In the genomic region with DNA sequence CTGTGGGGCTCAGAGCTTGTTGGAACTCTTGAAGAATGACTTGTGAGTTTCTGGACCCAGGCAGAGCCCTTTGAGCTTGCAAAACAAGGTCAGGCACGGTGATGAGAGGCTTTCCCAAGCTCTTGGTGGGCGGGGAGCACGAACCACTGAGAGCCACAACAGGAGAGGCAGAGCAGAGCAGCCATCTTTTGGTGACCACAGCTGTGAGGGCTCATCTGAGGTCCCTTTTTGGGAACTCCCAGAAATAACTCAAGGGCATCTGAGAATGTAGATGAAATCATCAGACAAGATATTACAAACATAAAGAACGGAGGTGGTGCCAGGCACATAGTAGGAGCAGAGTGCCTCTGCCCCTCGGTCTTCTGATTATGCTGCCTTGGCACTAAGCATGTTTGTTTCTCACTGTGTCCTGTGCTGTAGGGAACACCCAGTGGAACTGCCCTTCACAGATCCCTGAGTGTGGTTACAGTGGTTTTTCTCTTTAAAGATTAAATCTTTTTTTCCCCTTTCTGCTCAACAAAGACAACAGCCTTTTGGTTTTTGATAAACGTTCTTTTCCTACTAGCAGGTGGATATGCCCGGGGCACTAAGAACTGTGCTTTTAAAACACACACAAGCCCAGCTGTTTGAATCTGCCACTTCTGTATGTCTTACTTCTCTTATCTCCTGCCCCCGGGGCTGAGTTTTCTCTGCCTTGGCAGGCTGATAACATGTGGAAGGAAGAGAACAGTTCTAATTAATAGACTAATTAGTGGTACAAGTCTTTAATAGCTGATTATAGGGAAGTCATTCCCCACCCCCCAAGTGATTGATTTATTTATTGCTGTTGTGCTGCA, we compare ENCODE assay signal across 8 cellular contexts. TPM values are rescaled to one million over a fixed set of nuclear protein-coding genes. Genes with fewer than 3 reads are reported as not detected.
A peak's percentile ranks its signal among the peaks of the same experiment; 100 is the strongest.
DNase-seq lines count a peak whose midpoint lies in the region; ATAC-seq and TF ChIP-seq lines count a peak whose summit lies in the region.

No MANE protein-coding gene starts in this region.

- no peak overlapping the region for H4K91ac ChIP-seq in neuronal stem cell (ENCODE audit: low read depth, low read length, poor library complexity)

- H3K79me1 ChIP-seq in neuronal stem cell (ENCODE audit: low read depth, low read length) (no peaks in the 10 kb centered on the region), mesendoderm (ENCODE audit: low read length) (no peaks in the 10 kb centered on the region)

- H3K4me1 ChIP-seq in neuronal stem cell (ENCODE audit: control insufficient read depth in 2 of 2, insufficient read depth in 1 of 2, low read depth in 1 of 2, low read length in 2 of 2) (no peaks in the 10 kb centered on the region), mesendoderm (ENCODE audit: control insufficient read depth, low read depth, low read length) (no peaks in the 10 kb centered on the region)

- H2BK12ac ChIP-seq in neuronal stem cell (ENCODE audit: low read length) = no peak overlapping the region

- H3K18ac ChIP-seq in neuronal stem cell (ENCODE audit: low read length) = no peak overlapping the region
- H3K18ac ChIP-seq in mesendoderm (ENCODE audit: low read length) = no peak overlapping the region

- H3K36me3 ChIP-seq in neuronal stem cell (replicated peaks in 1 of 2; ENCODE audit: control insufficient read depth in 2 of 2, insufficient read depth in 2 of 2, low read length in 2 of 2) (no peaks in the 10 kb centered on the region), mesendoderm (ENCODE audit: control insufficient read depth, insufficient read depth, low read length) (no peaks in the 10 kb centered on the region)

- H3K79me2 ChIP-seq in mesendoderm (ENCODE audit: control insufficient read depth, insufficient read depth, low read length) = no peaks in the 10 kb centered on the region

- H3K9me3 ChIP-seq in neuronal stem cell (replicated peaks in 1 of 2; ENCODE audit: control insufficient read depth in 2 of 2, insufficient read depth in 1 of 2, low read depth in 1 of 2, low read length in 2 of 2) = no peaks in the 10 kb centered on the region

- ATAC-seq in HG03025 (IDR thresholded peaks at IDR 0.05; ENCODE audit: low FRiP score, unreplicated experiment) (no peak), HG02759 (IDR thresholded peaks at IDR 0.05; ENCODE audit: unreplicated experiment) (no peak)

- H2BK15ac ChIP-seq in neuronal stem cell (ENCODE audit: low read length) (no peak overlapping the region), mesendoderm (replicated peaks; ENCODE audit: low read depth) (no peak overlapping the region)

- no peak overlapping the region for H4K5ac ChIP-seq in mesendoderm (ENCODE audit: low read length)

- DNase-seq in GM13976 (ENCODE audit: low spot score) = peak; percentile 44
- peak; percentile 26 for DNase-seq in NCI-H146 (lab: John Stamatoyannopoulos, UW)
- DNase-seq in activated effector memory CD4-positive, alpha-beta T cell treated with Interleukin-2 at 50 U/mL for 16 hours = peak; percentile 24
- DNase-seq in neuronal stem cell (ENCODE audit: low spot score) = no peak
- no peak for DNase-seq in NCI-H82 treated with DMSO at 0.1 percent for 48 hours (lab: John Stamatoyannopoulos, UW; ENCODE audit: unreplicated experiment)
- no peak for DNase-seq in mesendoderm

- no CpG with 5 or more reads among the region's 8 CpGs for WGBS in neuronal stem cell (ENCODE audit: extremely low coverage in 2 of 2, insufficient read length in 2 of 2, insufficient replicate concordance in 1 of 2), 2 donors
- WGBS in mesendoderm (ENCODE audit: extremely low coverage, insufficient coverage, low lambda C conversion rate) = no CpG with 5 or more reads among the region's 8 CpGs

- H3K4me2 ChIP-seq in neuronal stem cell (ENCODE audit: insufficient read depth, low read length, poor library complexity, severe bottlenecking) (no peak overlapping the region), mesendoderm (ENCODE audit: low read length) (no peak overlapping the region)

- H3K56ac ChIP-seq in mesendoderm (ENCODE audit: low read length) = no peak overlapping the region

- no peak overlapping the region for H3K9ac ChIP-seq in neuronal stem cell (ENCODE audit: low read depth, low read length, poor library complexity)
- no peak overlapping the region for H3K9ac ChIP-seq in mesendoderm (ENCODE audit: low read length)

- H2BK120ac ChIP-seq in neuronal stem cell (ENCODE audit: low read depth, low read length) = no peak overlapping the region
- no peak overlapping the region for H2BK120ac ChIP-seq in mesendoderm (ENCODE audit: low read depth, low read length)

- H3K14ac ChIP-seq in neuronal stem cell (ENCODE audit: low read length) = no peak overlapping the region

- no peak overlapping the region for H3K4me3 ChIP-seq in neuronal stem cell (ENCODE audit: low read length in 2 of 2)
- no peak overlapping the region for H3K4me3 ChIP-seq in mesendoderm (ENCODE audit: low read length)

- H3K27ac ChIP-seq in neuronal stem cell (replicated peaks; ENCODE audit: low read length) (no peak overlapping the region), mesendoderm (ENCODE audit: low read depth, low read length) (no peak overlapping the region)

- H2AK5ac ChIP-seq in neuronal stem cell (ENCODE audit: low read depth, low read length) (no peak overlapping the region), mesendoderm (ENCODE audit: low read length) (no peak overlapping the region)

- H2AFZ ChIP-seq in neuronal stem cell (ENCODE audit: low read length) = peak overlapping the region; percentile 52

- in situ Hi-C loops in GM13976 (cut with MboI; ENCODE audit: low sequenced_read_pairs, unreplicated experiment) = no loop called here

- peaks cover 0 to 38% (median 13%) of the 10 kb centered on the region in 3 experiments for H3K27me3 ChIP-seq in neuronal stem cell (ENCODE audit: control insufficient read depth in 3 of 3, insufficient read depth in 3 of 3, low read depth in 1 of 3, low read length in 3 of 3)
- no peaks in the 10 kb centered on the region for H3K27me3 ChIP-seq in mesendoderm (ENCODE audit: insufficient read depth, low read length, poor library complexity)

- no peak overlapping the region for H4K8ac ChIP-seq in neuronal stem cell (ENCODE audit: low read depth, low read length)
- no peak overlapping the region for H4K8ac ChIP-seq in mesendoderm (ENCODE audit: low read depth, low read length)

- H3K23ac ChIP-seq in neuronal stem cell (ENCODE audit: low read depth, low read length, poor library complexity) (no peak overlapping the region), mesendoderm (ENCODE audit: low read length) (no peak overlapping the region)

- H3K4ac ChIP-seq in neuronal stem cell (ENCODE audit: low read length) (no peak overlapping the region), mesendoderm (ENCODE audit: low read depth, low read length) (no peak overlapping the region)

- no peak for TF ChIP-seq CTCF in GM13976 (IDR thresholded peaks at IDR 0.05; ENCODE audit: borderline replicate concordance, control extremely low read depth, extremely low read depth, insufficient read depth, missing control alignments)

- H2BK5ac ChIP-seq in neuronal stem cell (ENCODE audit: low read length) = no peak overlapping the region
- no peak overlapping the region for H2BK5ac ChIP-seq in mesendoderm (ENCODE audit: low read length)

RNA-seq across cellular contexts. Expression of gene CD34, which starts 37.7 kb away (rescaled TPM):
- 0.45 TPM for polyA plus RNA-seq in neuronal stem cell (2013, experiment 1 of 2)
- 0.43 TPM for polyA plus RNA-seq in neuronal stem cell (2013, experiment 2 of 2)
- polyA plus RNA-seq in mesendoderm (2013, experiment 1 of 2) = 0.04 TPM
- polyA plus RNA-seq in mesendoderm (2013, experiment 2 of 2) = 0.06 TPM

Comparison
In these comparisons a context has a peak if more than half of its experiments do, and no peak if none do; other contexts are left out.
1. DNase-seq: peak in GM13976 (single experiment), NCI-H146 (single experiment) and activated effector memory CD4-positive, alpha-beta T cell treated with Interleukin-2 at 50 U/mL for 16 hours (single experiment); none in neuronal stem cell (single experiment), NCI-H82 treated with DMSO at 0.1 percent for 48 hours (single experiment) and mesendoderm (single experiment).